Comparison of ENCODE assay signal across 23 cellular contexts in the genomic region with DNA sequence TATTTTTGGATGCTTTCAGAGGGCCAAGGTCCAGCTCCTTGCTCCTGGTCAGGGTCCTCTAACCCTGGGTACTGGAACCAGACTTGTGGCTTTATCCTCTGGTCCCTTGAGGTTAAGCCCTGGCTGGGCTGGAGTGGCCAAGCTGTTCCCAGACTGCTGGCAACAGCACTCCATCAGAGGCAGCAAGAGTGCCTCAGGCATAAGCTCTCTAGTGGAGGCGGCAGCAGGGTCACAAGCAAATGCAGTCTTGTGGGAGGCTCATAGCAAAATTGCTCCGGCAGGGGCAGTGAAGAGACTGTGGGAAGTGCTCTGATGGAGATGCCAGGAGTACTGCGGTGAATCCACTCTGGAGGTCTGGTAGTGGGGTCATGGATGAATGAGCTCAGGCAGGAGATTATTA.
"Had no signal": no experiment of that assay in that cellular context is flagged by ENCODE, and none has a peak within 500 bp of the region (broad histone marks: within the 10 kb centered on the region; RNA-seq: fewer than 3 reads in every experiment).

No MANE protein-coding gene starts in this region.

- H3K36me3 ChIP-seq: cardiac muscle cell, SJSA1, upper lobe of left lung had no signal

- ATAC-seq: activated CD4-positive, alpha-beta T cell treated with anti-CD3 and anti-CD28 coated beads for 36 hours; left lobe of liver; stimulated activated naive CD8-positive, alpha-beta T cell treated with anti-CD3 and anti-CD28 coated beads, Interleukin-15, amount 100 ng/mL, for 72 hours; WTC11 had no signal

- H3K27ac Mint-ChIP-seq: activated CD4-positive, alpha-beta memory T cell treated with anti-CD3 and anti-CD28 coated beads, Interleukin-2, amount 10 ng/mL, durations not matched to agents 7 days and 5 days; activated CD4-positive, alpha-beta T cell treated with anti-CD3 and anti-CD28 coated beads for 36 hours; activated naive CD8-positive, alpha-beta T cell treated with anti-CD3 and anti-CD28 coated beads, Interleukin-2, amount 10 ng/mL, durations not matched to agents 7 days and 5 days; nephron; stimulated activated naive CD8-positive, alpha-beta T cell treated with anti-CD3 and anti-CD28 coated beads, Interleukin-15, amount 100 ng/mL, for 72 hours; WTC11 had no signal

- H3K27ac ChIP-seq: cardiac muscle cell, SJSA1, skin epidermis, upper lobe of left lung had no signal

- H3K36me3 Mint-ChIP-seq: activated naive CD8-positive, alpha-beta T cell treated with anti-CD3 and anti-CD28 coated beads, Interleukin-2, amount 10 ng/mL, durations not matched to agents 7 days and 5 days had no signal

- DNase-seq: activated CD4-positive, alpha-beta T cell treated with anti-CD3 and anti-CD28 coated beads for 36 hours; activated CD8-positive, alpha-beta memory T cell treated with anti-CD3 and anti-CD28 coated beads, Interleukin-2, amount 50 U/mL, for 4 hours; activated naive CD4-positive, alpha-beta T cell; activated naive CD8-positive, alpha-beta T cell treated with anti-CD3 and anti-CD28 coated beads, Interleukin-2, amount 10 ng/mL, durations not matched to agents 7 days and 5 days; amygdala; dermis blood vessel endothelial cell; effector memory CD4-positive, alpha-beta T cell; foreskin fibroblast; hypothalamus; midbrain; retina; stimulated activated CD4-positive, alpha-beta T cell treated with anti-CD3 and anti-CD28 coated beads, Interleukin-4, amount 100 ng/mL, for 1 hour; stimulated activated naive CD8-positive, alpha-beta T cell treated with anti-CD3 and anti-CD28 coated beads, Interleukin-15, amount 100 ng/mL, for 72 hours; SW 1271; T-helper 2 cell; upper lobe of left lung had no signal

- H3K4me1 Mint-ChIP-seq: activated CD4-positive, alpha-beta memory T cell treated with anti-CD3 and anti-CD28 coated beads, Interleukin-2, amount 10 ng/mL, durations not matched to agents 7 days and 5 days; activated CD4-positive, alpha-beta T cell treated with anti-CD3 and anti-CD28 coated beads for 36 hours; activated naive CD8-positive, alpha-beta T cell treated with anti-CD3 and anti-CD28 coated beads, Interleukin-2, amount 10 ng/mL, durations not matched to agents 7 days and 5 days; nephron; stimulated activated naive CD8-positive, alpha-beta T cell treated with anti-CD3 and anti-CD28 coated beads, Interleukin-15, amount 100 ng/mL, for 72 hours; WTC11 had no signal

- H3K4me1 ChIP-seq: SJSA1, upper lobe of left lung had no signal

- H3K4me3 ChIP-seq: cardiac muscle cell, SJSA1, skin epidermis, upper lobe of left lung had no signal

- H3K27me3 ChIP-seq: cardiac muscle cell, upper lobe of left lung had no signal

- H3K4me3 Mint-ChIP-seq: activated CD4-positive, alpha-beta memory T cell treated with anti-CD3 and anti-CD28 coated beads, Interleukin-2, amount 10 ng/mL, durations not matched to agents 7 days and 5 days; activated CD4-positive, alpha-beta T cell treated with anti-CD3 and anti-CD28 coated beads for 36 hours; activated naive CD8-positive, alpha-beta T cell treated with anti-CD3 and anti-CD28 coated beads, Interleukin-2, amount 10 ng/mL, durations not matched to agents 7 days and 5 days; nephron; stimulated activated naive CD8-positive, alpha-beta T cell treated with anti-CD3 and anti-CD28 coated beads, Interleukin-15, amount 100 ng/mL, for 72 hours; WTC11 had no signal

- H3K9me3 ChIP-seq: upper lobe of left lung had no signal
